In the genomic region with DNA sequence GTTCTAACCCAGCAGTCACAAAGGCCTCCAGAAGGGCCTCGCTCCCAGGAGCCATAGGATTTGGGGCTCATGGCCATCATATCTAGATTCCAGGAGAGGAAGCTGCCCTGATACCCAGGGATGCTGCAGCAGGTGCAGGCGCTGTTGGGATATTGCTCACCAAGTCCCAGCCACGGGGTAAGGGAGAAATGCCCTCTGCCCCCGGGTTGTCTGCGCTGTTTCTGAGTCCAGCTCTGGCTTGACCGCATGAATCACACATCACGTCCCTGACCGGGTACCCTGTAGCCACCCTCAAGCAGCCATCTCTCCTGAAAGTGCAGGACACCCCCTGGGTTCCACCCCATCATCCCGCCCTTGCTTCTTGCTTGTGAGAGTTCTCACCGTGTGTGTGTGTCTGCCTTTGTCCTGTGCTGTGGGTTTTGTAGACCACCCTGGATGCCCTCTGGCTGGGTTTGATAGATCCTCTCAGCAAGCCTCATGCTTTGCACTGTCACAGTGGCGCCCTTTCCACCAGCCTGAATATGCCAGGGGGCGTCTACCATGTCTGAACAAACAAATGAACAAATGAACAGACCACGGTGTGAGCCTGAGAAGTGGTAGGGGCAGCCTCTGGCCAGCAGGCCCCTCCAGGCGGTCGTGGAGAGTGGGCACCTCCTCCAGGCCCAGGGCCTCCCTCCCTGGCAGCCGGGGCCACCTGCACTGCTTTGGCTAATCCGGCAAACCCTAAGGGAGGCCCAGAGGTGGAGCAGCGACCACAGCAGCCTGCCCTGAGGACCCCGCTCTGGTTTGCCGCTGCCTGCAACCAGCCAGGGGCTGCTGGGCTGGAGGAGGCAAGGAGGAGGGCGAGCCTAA, we compare ENCODE assay signal across 32 cellular contexts. TPM values are rescaled to one million over a fixed set of nuclear protein-coding genes. Genes with fewer than 3 reads are reported as not detected.
A peak's percentile ranks its signal among the peaks of the same experiment; 100 is the strongest.
DNase-seq lines count a peak whose midpoint lies in the region; ATAC-seq and TF ChIP-seq lines count a peak whose summit lies in the region.
"Had no signal": no experiment of that assay in that cellular context is flagged by ENCODE, and none has a peak within 500 bp of the region (broad histone marks: within the 10 kb centered on the region; RNA-seq: fewer than 3 reads in every experiment).

No MANE protein-coding gene starts in this region.

- 96 to 98% methylated on average over 21 of the region's 21 CpGs for WGBS in heart right ventricle, 2 donors

- no peaks in the 10 kb centered on the region for H3K9me3 Mint-ChIP-seq in activated CD8-positive, alpha-beta memory T cell treated with anti-CD3 and anti-CD28 coated beads, Interleukin-2, amount 10 ng/mL, durations not matched to agents 7 days and 5 days (ENCODE audit: low read depth)
- peaks cover 0 to 3% (median 0%) of the 10 kb centered on the region in 7 donors for H3K9me3 Mint-ChIP-seq in CD14-positive monocyte
- H3K9me3 Mint-ChIP-seq: CD4-positive, alpha-beta T cell had no signal

- TF ChIP-seq CTCF in CD14-positive monocyte (IDR thresholded peaks at IDR 0.05) (no peak), heart right ventricle (IDR thresholded peaks at IDR 0.05) (no peak)

- H3K27ac Mint-ChIP-seq in activated CD8-positive, alpha-beta memory T cell treated with anti-CD3 and anti-CD28 coated beads, Interleukin-2, amount 10 ng/mL, durations not matched to agents 7 days and 5 days: no peak overlapping the region
- H3K27ac Mint-ChIP-seq in CD14-positive monocyte: peak overlapping the region in 1 of 7 donors; percentile 66
- H3K27ac Mint-ChIP-seq: activated naive CD8-positive, alpha-beta T cell; activated T-cell treated with anti-CD3 and anti-CD28 coated beads, Interleukin-2, amount 50 U/mL, for 72 hours; CD4-positive, alpha-beta T cell; endodermal cell; naive B cell had no signal

- peaks cover 16 to 39% (median 32%) of the 10 kb centered on the region in 9 donors for H3K4me1 ChIP-seq in heart right ventricle
- H3K4me1 ChIP-seq: esophagus squamous epithelium, Peyer's patch, right lobe of liver, uterus had no signal

- H3K27me3 ChIP-seq in heart right ventricle: no peaks in the 10 kb centered on the region
- H3K27me3 ChIP-seq: body of pancreas, ovary, Peyer's patch, right lobe of liver, uterus had no signal

- no peaks in the 10 kb centered on the region for H3K4me1 Mint-ChIP-seq in activated CD8-positive, alpha-beta memory T cell treated with anti-CD3 and anti-CD28 coated beads, Interleukin-2, amount 10 ng/mL, durations not matched to agents 7 days and 5 days
- H3K4me1 Mint-ChIP-seq in CD14-positive monocyte: peaks cover 12% of the 10 kb centered on the region
- H3K4me1 Mint-ChIP-seq: endodermal cell, naive B cell had no signal

- H3K36me3 ChIP-seq in heart right ventricle: no peaks in the 10 kb centered on the region
- H3K36me3 ChIP-seq: esophagus squamous epithelium, ovary, Peyer's patch, right lobe of liver, uterus had no signal

- no peak overlapping the region for H3K4me3 ChIP-seq in heart right ventricle
- H3K4me3 ChIP-seq: body of pancreas, esophagus squamous epithelium, ovary, Peyer's patch, right lobe of liver, SK-N-MC, uterus had no signal

- no peak for ATAC-seq in activated CD8-positive, alpha-beta memory T cell treated with anti-CD3 and anti-CD28 coated beads, Interleukin-2, amount 10 ng/mL, durations not matched to agents 7 days and 5 days
- ATAC-seq in heart right ventricle: no peak
- ATAC-seq: activated T-cell treated with anti-CD3 and anti-CD28 coated beads, Interleukin-2, amount 50 U/mL, for 72 hours; body of pancreas had no signal

- CTCF ChIA-PET in activated CD8-positive, alpha-beta memory T cell treated with anti-CD3 and anti-CD28 coated beads, Interleukin-2, amount 10 ng/mL, durations not matched to agents 7 days and 5 days (lab: Charles Lee): no interaction called here

- H3K4me3 Mint-ChIP-seq in activated CD8-positive, alpha-beta memory T cell treated with anti-CD3 and anti-CD28 coated beads, Interleukin-2, amount 10 ng/mL, durations not matched to agents 7 days and 5 days: no peak overlapping the region
- no peak overlapping the region for H3K4me3 Mint-ChIP-seq in CD14-positive monocyte
- H3K4me3 Mint-ChIP-seq: activated naive CD8-positive, alpha-beta T cell; activated T-cell treated with anti-CD3 and anti-CD28 coated beads, Interleukin-2, amount 50 U/mL, for 72 hours; CD4-positive, alpha-beta T cell; endodermal cell had no signal

- DNase-seq in activated CD8-positive, alpha-beta memory T cell treated with anti-CD3 and anti-CD28 coated beads, Interleukin-2, amount 10 ng/mL, durations not matched to agents 7 days and 5 days: peak; percentile 26
- DNase-seq in activated CD8-positive, alpha-beta memory T cell treated with anti-CD3 and anti-CD28 coated beads, Interleukin-2, amount 50 U/mL, for 4 hours: no peak
- DNase-seq in CD14-positive monocyte (ENCODE audit: low spot score) (peak; percentile 39), heart right ventricle (no peak), posterior vena cava (ENCODE audit: low spot score) (peak; percentile 77), NCI-H1417 treated with DMSO at 0.1 percent for 48 hours (lab: John Stamatoyannopoulos, UW) (no peak), putamen (ENCODE audit: low spot score) (no peak), NOMO-1 treated with dmso at 0.1 percent for 144 hours (lab: John Stamatoyannopoulos, UW; ENCODE audit: unreplicated experiment) (no peak)
- DNase-seq: activated CD4-positive, alpha-beta T cell treated with anti-CD3 and anti-CD28 coated beads, Interleukin-2, amount 50 U/mL, for 1 hour; activated T-cell treated with anti-CD3 and anti-CD28 coated beads, Interleukin-2, amount 50 U/mL, for 72 hours; body of pancreas; DMS153; endodermal cell; esophagus squamous epithelium; GOT3; kidney; mesenchymal stem cell; naive B cell; NCI-H1105; NCI-H2081; NK-92 treated with Interleukin-12 subunit alpha and Interleukin-12 subunit beta, amount 100 ng/mL, for 24 hours; substantia nigra; T-helper 2 cell; uterus had no signal

- H3K36me3 Mint-ChIP-seq in activated CD8-positive, alpha-beta memory T cell treated with anti-CD3 and anti-CD28 coated beads, Interleukin-2, amount 10 ng/mL, durations not matched to agents 7 days and 5 days: no peaks in the 10 kb centered on the region
- H3K36me3 Mint-ChIP-seq in CD14-positive monocyte: no peaks in the 10 kb centered on the region
- H3K36me3 Mint-ChIP-seq: activated naive CD8-positive, alpha-beta T cell; naive B cell had no signal

- H3K27me3 Mint-ChIP-seq in activated CD8-positive, alpha-beta memory T cell treated with anti-CD3 and anti-CD28 coated beads, Interleukin-2, amount 10 ng/mL, durations not matched to agents 7 days and 5 days: peaks cover 26% of the 10 kb centered on the region
- peaks cover 0 to 7% (median 4%) of the 10 kb centered on the region in 3 donors for H3K27me3 Mint-ChIP-seq in CD14-positive monocyte (ENCODE audit: low read depth in 3 of 3)

- peak overlapping the region in 8 of 10 donors; percentile 37 to 90 (median 74) for H3K27ac ChIP-seq in heart right ventricle
- H3K27ac ChIP-seq: body of pancreas, ovary, Peyer's patch, SK-N-MC had no signal

- no peaks in the 10 kb centered on the region for H3K9me3 ChIP-seq in heart right ventricle
- H3K9me3 ChIP-seq: body of pancreas, esophagus squamous epithelium, ovary, Peyer's patch, right lobe of liver, uterus had no signal

- intact Hi-C loops in CD14-positive monocyte (cut with micrococcal nuclease) (no loop called here), heart right ventricle (cut with DNase I) (loop anchor here in 1 of 10 donors (5.0 kb wide), 1 partner anchor 33 kb away; a partner anchor contains a TSS), posterior vena cava (cut with DNase I) (loop anchor here in 1 of 2 donors (5.0 kb wide), 1 partner anchor 33 kb away; a partner anchor contains a TSS)

RNA-seq across cellular contexts. Expression of a gene that starts 32.1 kb away (rescaled TPM):
- under 1 TPM; 0.09 to 0.15 TPM for total RNA-seq in activated CD8-positive, alpha-beta memory T cell treated with anti-CD3 and anti-CD28 coated beads, Interleukin-2, amount 10 ng/mL, durations not matched to agents 7 days and 5 days
- polyA plus RNA-seq in CD14-positive monocyte (not detected), heart right ventricle (1 to 10 TPM; 1.9 to 5.2 TPM)
- total RNA-seq in heart right ventricle (1 to 10 TPM; 1.5 to 7.3 (median 3.4) TPM), posterior vena cava (1 to 10 TPM; 4.1 to 7.1 TPM)
- total RNA-seq: G401, NCI-H460 had no signal

RNA-seq across cellular contexts. Expression of a gene that starts 49.5 kb away (rescaled TPM):
- total RNA-seq in activated CD8-positive, alpha-beta memory T cell treated with anti-CD3 and anti-CD28 coated beads, Interleukin-2, amount 10 ng/mL, durations not matched to agents 7 days and 5 days: 10 to 100 TPM; 19.6 to 26.7 TPM
- polyA plus RNA-seq in CD14-positive monocyte (under 1 TPM; 0.44 to 0.94 TPM), heart right ventricle (1 to 10 TPM; 4.6 to 9.2 TPM)
- total RNA-seq in heart right ventricle (10 to 100 TPM in 1 of 10 donors, 1 to 10 TPM in 9; 1.7 to 21.6 (median 3.6) TPM), posterior vena cava (1 to 10 TPM; 6.0 to 10.0 TPM)
- total RNA-seq: G401, NCI-H460 had no signal

RNA-seq across cellular contexts. Expression of a gene that starts 54.1 kb away (rescaled TPM):
- 1 to 10 TPM; 1.9 to 6.4 TPM for total RNA-seq in activated CD8-positive, alpha-beta memory T cell treated with anti-CD3 and anti-CD28 coated beads, Interleukin-2, amount 10 ng/mL, durations not matched to agents 7 days and 5 days
- polyA plus RNA-seq in CD14-positive monocyte (not detected), heart right ventricle (under 1 TPM in 1 of 2 donors, not detected in 1; 0.16 TPM)
- total RNA-seq in heart right ventricle (not detected), posterior vena cava (not detected)
- total RNA-seq: body of pancreas, endodermal cell, kidney, NCI-H460, Peyer's patch, right lobe of liver, uterus had no signal

Comparison
In these comparisons a context has a peak if more than half of its experiments do, and no peak if none do; other contexts are left out.
1. DNase-seq: peak in activated CD8-positive, alpha-beta memory T cell treated with anti-CD3 and anti-CD28 coated beads, Interleukin-2, amount 10 ng/mL, durations not matched to agents 7 days and 5 days (single experiment), CD14-positive monocyte (single experiment) and posterior vena cava (single experiment); none in activated CD8-positive, alpha-beta memory T cell treated with anti-CD3 and anti-CD28 coated beads, Interleukin-2, amount 50 U/mL, for 4 hours (single experiment), heart right ventricle (0 of 2), NCI-H1417 treated with DMSO at 0.1 percent for 48 hours (single experiment), putamen (single experiment) and NOMO-1 treated with dmso at 0.1 percent for 144 hours (single experiment).